Comparison of ENCODE assay signal across 1 cellular context in the genomic region with DNA sequence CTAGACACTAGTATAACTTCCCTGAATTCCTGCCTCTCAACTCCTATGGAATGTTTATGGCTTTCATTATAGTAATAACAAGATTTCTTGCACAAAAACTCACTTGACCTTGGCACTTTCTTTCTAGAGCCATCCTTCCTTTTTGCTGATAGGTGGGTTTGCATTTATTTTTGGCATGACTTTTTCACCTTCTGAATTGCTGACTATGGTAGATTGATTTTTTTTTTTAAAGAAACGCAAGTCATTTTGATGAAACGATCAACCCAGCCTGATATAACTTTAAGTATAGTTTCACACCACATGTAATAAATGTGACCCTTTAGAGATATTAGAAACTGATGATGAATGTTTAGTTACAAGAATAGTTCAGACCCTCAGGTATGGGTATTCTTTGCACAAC.
TF ChIP-seq lines count a peak whose summit lies in the region.

No MANE protein-coding gene starts in this region.

TF ChIP-seq in HepG2, 621 proteins besides CTCF, POLR2A, EP300 and RAD21 (continued from another document):
- TF ChIP-seq MAFK (conservative IDR thresholded peaks at IDR 0.05 in 1 of 2, IDR thresholded peaks at IDR 0.05 in 1 of 2; ENCODE audit: low read length in 2 of 2) (peak; percentile 52 to 83; a peak in 3 of 4 replicates), MED1 (CRISPR knock-in tag; IDR thresholded peaks at IDR 0.05) (no peak)
